In the genomic region with DNA sequence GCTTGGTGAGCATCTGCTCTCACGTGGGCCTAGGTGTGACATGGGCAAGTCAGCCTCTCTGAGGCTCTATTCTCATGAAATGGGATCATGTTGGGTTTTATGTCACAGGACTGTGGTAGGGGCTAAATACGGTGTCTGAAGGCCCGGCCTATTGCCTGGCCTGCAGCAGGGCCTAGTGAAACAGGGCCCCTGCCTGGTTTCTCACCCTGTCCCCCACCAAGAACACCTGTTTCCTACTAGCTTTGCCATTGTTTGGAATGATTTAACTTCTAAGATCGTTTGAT, we compare ENCODE assay signal across 26 cellular contexts.
"Had no signal": no experiment of that assay in that cellular context is flagged by ENCODE, and none has a peak within 500 bp of the region (broad histone marks: within the 10 kb centered on the region; RNA-seq: fewer than 3 reads in every experiment).

No MANE protein-coding gene starts in this region.

- DNase-seq: activated CD4-positive, alpha-beta T cell treated with anti-CD3 and anti-CD28 coated beads for 1 hour; activated CD4-positive, alpha-beta T cell treated with anti-CD3 and anti-CD28 coated beads, Interleukin-2, amount 10 ng/mL, durations not matched to agents 24 days and 14 days; activated CD4-positive, alpha-beta T cell treated with anti-CD3 and anti-CD28 coated beads, Interleukin-2, amount 50 U/mL, for 48 hours; activated effector memory CD4-positive, alpha-beta T cell treated with anti-CD3 and anti-CD28 coated beads, Interleukin-2, amount 50 U/mL, for 16 hours; activated naive CD4-positive, alpha-beta T cell treated with Interleukin-2 at 50 U/mL for 16 hours; activated T-cell treated with anti-CD3 and anti-CD28 coated beads, Interleukin-2, amount 50 U/mL, for 1 hour; anterior cingulate cortex; caudate nucleus; Karpas-422; MM.1S; NCI-H1105; NCI-H1436; NCI-H1694 treated with DMSO at 0.1 percent for 48 hours; NCI-H2029 treated with DMSO at 0.1 percent for 48 hours; NCI-H345; NCI-H510A; NCI-H526 treated with DMSO at 0.1 percent for 48 hours; Peyer's patch; SHP77; SW 1271 had no signal

- H3K4me1 Mint-ChIP-seq: WTC11 had no signal

- H3K4me3 Mint-ChIP-seq: activated CD4-positive, alpha-beta T cell treated with anti-CD3 and anti-CD28 coated beads, Interleukin-2, amount 10 ng/mL, durations not matched to agents 24 days and 14 days; WTC11 had no signal

- H3K27me3 ChIP-seq: adrenal gland, Peyer's patch, SJSA1 had no signal

- H3K4me3 ChIP-seq: adrenal gland, K562, Peyer's patch, SJSA1 had no signal

- H3K27ac Mint-ChIP-seq: activated CD4-positive, alpha-beta T cell treated with anti-CD3 and anti-CD28 coated beads, Interleukin-2, amount 10 ng/mL, durations not matched to agents 24 days and 14 days; WTC11 had no signal

- H3K27ac ChIP-seq: Peyer's patch, SJSA1 had no signal

- ATAC-seq: activated naive CD4-positive, alpha-beta T cell treated with anti-CD3 and anti-CD28 coated beads, Interleukin-2, amount 50 U/mL, for 72 hours; K562; SK-N-SH treated with all-trans-retinoic acid at 6 μM for 48 hours; WTC11 had no signal

- H3K9me3 ChIP-seq: adrenal gland, Peyer's patch, SJSA1 had no signal

- H3K4me1 ChIP-seq: SJSA1 had no signal

- H3K9me3 Mint-ChIP-seq: activated CD4-positive, alpha-beta T cell treated with anti-CD3 and anti-CD28 coated beads, Interleukin-2, amount 10 ng/mL, durations not matched to agents 24 days and 14 days; activated naive CD4-positive, alpha-beta T cell treated with anti-CD3 and anti-CD28 coated beads, Interleukin-2, amount 50 U/mL, for 72 hours; WTC11 had no signal

- H3K27me3 Mint-ChIP-seq: activated CD4-positive, alpha-beta T cell treated with anti-CD3 and anti-CD28 coated beads, Interleukin-2, amount 10 ng/mL, durations not matched to agents 24 days and 14 days had no signal
